ENCODE assay signal across 1 cellular context in genomic region chr20:53773066-53773791, GRCh38.
TF ChIP-seq lines count a peak whose summit lies in the region.

No MANE protein-coding gene starts in this region.

TF ChIP-seq in liver, 16 proteins besides CTCF, POLR2A, EP300 and RAD21:
- peak; percentile 88 to 93 for TF ChIP-seq RXRA (IDR thresholded peaks at IDR 0.05)
- peak; percentile 57 to 71 for TF ChIP-seq HNF4A (conservative IDR thresholded peaks at IDR 0.05)
- TF ChIP-seq SP1 (IDR thresholded peaks at IDR 0.05), result peak; percentile 54
- TF ChIP-seq YY1 (IDR thresholded peaks at IDR 0.05), result peak; percentile 31
